In the genomic region with DNA sequence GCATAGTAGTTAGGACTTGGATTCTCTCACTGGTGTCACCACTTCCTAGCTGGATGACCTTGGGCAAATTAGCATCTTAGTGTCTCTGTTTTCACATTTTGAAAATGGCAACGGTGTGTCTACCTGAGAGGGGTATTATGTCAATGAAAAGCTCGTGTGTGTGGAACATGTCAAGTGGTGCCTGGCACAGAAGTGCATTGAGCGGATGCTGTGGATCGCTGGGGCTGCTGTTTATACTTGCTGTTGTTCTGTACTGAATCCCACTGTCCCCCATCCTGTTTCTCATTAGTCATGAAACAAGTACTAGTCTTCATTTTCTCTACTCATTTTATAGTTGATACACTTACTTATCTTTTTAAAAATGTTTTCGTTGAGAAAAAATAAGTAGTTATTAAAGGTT, we compare ENCODE assay signal across 2 cellular contexts.
A peak's percentile ranks its signal among the peaks of the same experiment; 100 is the strongest.
TF ChIP-seq lines count a peak whose summit lies in the region.

No MANE protein-coding gene starts in this region.

TF ChIP-seq in HEK293T, 16 proteins besides CTCF, POLR2A, EP300 and RAD21:
- no peak for TF ChIP-seq L3MBTL2 (conservative IDR thresholded peaks at IDR 0.05)
- TF ChIP-seq PKNOX1 (IDR thresholded peaks at IDR 0.05), result 0 out of 2 replicates have a peak, but pooled peaks have one; percentile 7
- TF ChIP-seq SUZ12 (IDR thresholded peaks at IDR 0.05), result no peak

TF ChIP-seq in K562, 482 proteins besides CTCF, POLR2A, EP300 and RAD21:
- no peak for TF ChIP-seq ZNF57 (CRISPR knock-in tag; IDR thresholded peaks at IDR 0.05)
- no peak for TF ChIP-seq HMBOX1 (IDR thresholded peaks at IDR 0.05)
- no peak for TF ChIP-seq STAG1 (CRISPR knock-in tag; IDR thresholded peaks at IDR 0.05; ENCODE audit: borderline replicate concordance)
- TF ChIP-seq, protein P1, sequence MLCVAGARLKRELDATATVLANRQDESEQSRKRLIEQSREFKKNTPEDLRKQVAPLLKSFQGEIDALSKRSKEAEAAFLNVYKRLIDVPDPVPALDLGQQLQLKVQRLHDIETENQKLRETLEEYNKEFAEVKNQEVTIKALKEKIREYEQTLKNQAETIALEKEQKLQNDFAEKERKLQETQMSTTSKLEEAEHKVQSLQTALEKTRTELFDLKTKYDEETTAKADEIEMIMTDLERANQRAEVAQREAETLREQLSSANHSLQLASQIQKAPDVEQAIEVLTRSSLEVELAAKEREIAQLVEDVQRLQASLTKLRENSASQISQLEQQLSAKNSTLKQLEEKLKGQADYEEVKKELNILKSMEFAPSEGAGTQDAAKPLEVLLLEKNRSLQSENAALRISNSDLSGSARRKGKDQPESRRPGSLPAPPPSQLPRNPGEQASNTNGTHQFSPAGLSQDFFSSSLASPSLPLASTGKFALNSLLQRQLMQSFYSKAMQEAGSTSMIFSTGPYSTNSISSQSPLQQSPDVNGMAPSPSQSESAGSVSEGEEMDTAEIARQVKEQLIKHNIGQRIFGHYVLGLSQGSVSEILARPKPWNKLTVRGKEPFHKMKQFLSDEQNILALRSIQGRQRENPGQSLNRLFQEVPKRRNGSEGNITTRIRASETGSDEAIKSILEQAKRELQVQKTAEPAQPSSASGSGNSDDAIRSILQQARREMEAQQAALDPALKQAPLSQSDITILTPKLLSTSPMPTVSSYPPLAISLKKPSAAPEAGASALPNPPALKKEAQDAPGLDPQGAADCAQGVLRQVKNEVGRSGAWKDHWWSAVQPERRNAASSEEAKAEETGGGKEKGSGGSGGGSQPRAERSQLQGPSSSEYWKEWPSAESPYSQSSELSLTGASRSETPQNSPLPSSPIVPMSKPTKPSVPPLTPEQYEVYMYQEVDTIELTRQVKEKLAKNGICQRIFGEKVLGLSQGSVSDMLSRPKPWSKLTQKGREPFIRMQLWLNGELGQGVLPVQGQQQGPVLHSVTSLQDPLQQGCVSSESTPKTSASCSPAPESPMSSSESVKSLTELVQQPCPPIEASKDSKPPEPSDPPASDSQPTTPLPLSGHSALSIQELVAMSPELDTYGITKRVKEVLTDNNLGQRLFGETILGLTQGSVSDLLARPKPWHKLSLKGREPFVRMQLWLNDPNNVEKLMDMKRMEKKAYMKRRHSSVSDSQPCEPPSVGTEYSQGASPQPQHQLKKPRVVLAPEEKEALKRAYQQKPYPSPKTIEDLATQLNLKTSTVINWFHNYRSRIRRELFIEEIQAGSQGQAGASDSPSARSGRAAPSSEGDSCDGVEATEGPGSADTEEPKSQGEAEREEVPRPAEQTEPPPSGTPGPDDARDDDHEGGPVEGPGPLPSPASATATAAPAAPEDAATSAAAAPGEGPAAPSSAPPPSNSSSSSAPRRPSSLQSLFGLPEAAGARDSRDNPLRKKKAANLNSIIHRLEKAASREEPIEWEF (CRISPR knock-in tag; IDR thresholded peaks at IDR 0.05), result no peak
- TF ChIP-seq FOXA1 (IDR thresholded peaks at IDR 0.05; ENCODE audit: borderline replicate concordance), result no peak
- no peak for TF ChIP-seq ZNF212 (CRISPR knock-in tag; IDR thresholded peaks at IDR 0.05)
- no peak for TF ChIP-seq ZNF436 (CRISPR knock-in tag; IDR thresholded peaks at IDR 0.05)
- no peak for TF ChIP-seq TCF7L2 (IDR thresholded peaks at IDR 0.05; ENCODE audit: low read depth, low read length)
- no peak for TF ChIP-seq DPF2 (IDR thresholded peaks at IDR 0.05)
- TF ChIP-seq, protein P2, sequence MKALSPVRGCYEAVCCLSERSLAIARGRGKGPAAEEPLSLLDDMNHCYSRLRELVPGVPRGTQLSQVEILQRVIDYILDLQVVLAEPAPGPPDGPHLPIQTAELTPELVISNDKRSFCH (CRISPR knock-in tag; IDR thresholded peaks at IDR 0.05), result no peak
- TF ChIP-seq, protein P2 (tag; IDR thresholded peaks at IDR 0.05), result no peak
- no peak for TF ChIP-seq CEBPB (tag; IDR thresholded peaks at IDR 0.05)
- TF ChIP-seq MYNN (IDR thresholded peaks at IDR 0.05), result no peak
- no peak for TF ChIP-seq MYNN (CRISPR knock-in tag; IDR thresholded peaks at IDR 0.05)
- no peak for TF ChIP-seq FOS (IDR thresholded peaks at IDR 0.05; ENCODE audit: extremely low read depth, insufficient read length)
- TF ChIP-seq ZNF77 (CRISPR knock-in tag; IDR thresholded peaks at IDR 0.05), result no peak
- TF ChIP-seq, protein P3, sequence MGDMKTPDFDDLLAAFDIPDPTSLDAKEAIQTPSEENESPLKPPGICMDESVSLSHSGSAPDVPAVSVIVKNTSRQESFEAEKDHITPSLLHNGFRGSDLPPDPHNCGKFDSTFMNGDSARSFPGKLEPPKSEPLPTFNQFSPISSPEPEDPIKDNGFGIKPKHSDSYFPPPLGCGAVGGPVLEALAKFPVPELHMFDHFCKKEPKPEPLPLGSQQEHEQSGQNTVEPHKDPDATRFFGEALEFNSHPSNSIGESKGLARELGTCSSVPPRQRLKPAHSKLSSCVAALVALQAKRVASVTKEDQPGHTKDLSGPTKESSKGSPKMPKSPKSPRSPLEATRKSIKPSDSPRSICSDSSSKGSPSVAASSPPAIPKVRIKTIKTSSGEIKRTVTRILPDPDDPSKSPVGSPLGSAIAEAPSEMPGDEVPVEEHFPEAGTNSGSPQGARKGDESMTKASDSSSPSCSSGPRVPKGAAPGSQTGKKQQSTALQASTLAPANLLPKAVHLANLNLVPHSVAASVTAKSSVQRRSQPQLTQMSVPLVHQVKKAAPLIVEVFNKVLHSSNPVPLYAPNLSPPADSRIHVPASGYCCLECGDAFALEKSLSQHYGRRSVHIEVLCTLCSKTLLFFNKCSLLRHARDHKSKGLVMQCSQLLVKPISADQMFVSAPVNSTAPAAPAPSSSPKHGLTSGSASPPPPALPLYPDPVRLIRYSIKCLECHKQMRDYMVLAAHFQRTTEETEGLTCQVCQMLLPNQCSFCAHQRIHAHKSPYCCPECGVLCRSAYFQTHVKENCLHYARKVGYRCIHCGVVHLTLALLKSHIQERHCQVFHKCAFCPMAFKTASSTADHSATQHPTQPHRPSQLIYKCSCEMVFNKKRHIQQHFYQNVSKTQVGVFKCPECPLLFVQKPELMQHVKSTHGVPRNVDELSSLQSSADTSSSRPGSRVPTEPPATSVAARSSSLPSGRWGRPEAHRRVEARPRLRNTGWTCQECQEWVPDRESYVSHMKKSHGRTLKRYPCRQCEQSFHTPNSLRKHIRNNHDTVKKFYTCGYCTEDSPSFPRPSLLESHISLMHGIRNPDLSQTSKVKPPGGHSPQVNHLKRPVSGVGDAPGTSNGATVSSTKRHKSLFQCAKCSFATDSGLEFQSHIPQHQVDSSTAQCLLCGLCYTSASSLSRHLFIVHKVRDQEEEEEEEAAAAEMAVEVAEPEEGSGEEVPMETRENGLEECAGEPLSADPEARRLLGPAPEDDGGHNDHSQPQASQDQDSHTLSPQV (IDR thresholded peaks at IDR 0.05), result no peak
- TF ChIP-seq ZNF780A (CRISPR knock-in tag; IDR thresholded peaks at IDR 0.05), result no peak
- no peak for TF ChIP-seq ZNF589 (CRISPR knock-in tag; IDR thresholded peaks at IDR 0.05; ENCODE audit: low read depth)
- TF ChIP-seq TBL1XR1 (IDR thresholded peaks at IDR 0.05; ENCODE audit: low read length in 2 of 2), result no peak
- no peak for TF ChIP-seq NEUROD1 (IDR thresholded peaks at IDR 0.05; ENCODE audit: borderline replicate concordance, low read depth, low read length, partially characterized antibody)
- no peak for TF ChIP-seq LCOR (CRISPR knock-in tag; IDR thresholded peaks at IDR 0.05)
